Comparison of ENCODE assay signal across 1 cellular context in genomic region chr2:238775591-238775990, GRCh38.
TF ChIP-seq lines count a peak whose summit lies in the region.

No MANE protein-coding gene starts in this region.

TF ChIP-seq in H1, 55 proteins besides CTCF, POLR2A, EP300 and RAD21 (continued from another document):
- TF ChIP-seq POU5F1 (IDR thresholded peaks at IDR 0.05; ENCODE audit: low read depth, low read length) (no peak), TAF7 (optimal IDR thresholded peaks at IDR 0.05; ENCODE audit: borderline replicate concordance, low read depth, low read length) (no peak), SP2 (IDR thresholded peaks at IDR 0.05; ENCODE audit: low read length) (no peak), CHD7 (IDR thresholded peaks at IDR 0.05; ENCODE audit: insufficient replicate concordance, low read length) (no peak), NRF1 (IDR thresholded peaks at IDR 0.05; ENCODE audit: low read depth, low read length) (no peak), CREB1 (IDR thresholded peaks at IDR 0.05) (no peak), PHF8 (conservative IDR thresholded peaks at IDR 0.05; ENCODE audit: low read depth, low read length) (no peak), MAX (IDR thresholded peaks at IDR 0.05) (no peak)
TF ChIP-seq in H1: peak in this region for 0.
